In genomic region chr13:79815041-79815440, GRCh38 we compare ENCODE assay signal across 31 cellular contexts.
"Had no signal": no experiment of that assay in that cellular context is flagged by ENCODE, and none has a peak within 500 bp of the region (broad histone marks: within the 10 kb centered on the region; RNA-seq: fewer than 3 reads in every experiment).

No MANE protein-coding gene starts in this region.

- H3K36me3 Mint-ChIP-seq: naive thymus-derived CD4-positive, alpha-beta T cell; natural killer cell; stimulated activated memory B cell treated with anti-CD40 and anti-IgM and Interleukin-4, amounts not matched to agents 10 μg/mL and 1 μg/mL and 100 μg/mL, for 72 hours; type B pancreatic cell had no signal

- H3K9ac ChIP-seq: neural progenitor cell, parathyroid adenoma had no signal

- H3K4me2 ChIP-seq: neural progenitor cell, smooth muscle cell had no signal

- H3K27ac ChIP-seq: neural progenitor cell, ovary, parathyroid adenoma, psoas muscle, skin epidermis, spleen, suprapubic skin, testis, tibial artery, transverse colon, upper lobe of right lung, uterus had no signal

- H2AFZ ChIP-seq: neural progenitor cell, parathyroid adenoma had no signal

- DNase-seq: naive thymus-derived CD4-positive, alpha-beta T cell; natural killer cell; occipital lobe; ovary; posterior cingulate gyrus; psoas muscle; right cardiac atrium; spleen; stimulated activated CD4-positive, alpha-beta T cell treated with anti-CD3 and anti-CD28 coated beads, Interleukin-12 subunit alpha, Interleukin-12 subunit beta, amount 100 ng/mL, for 4 hours; stimulated activated CD4-positive, alpha-beta T cell treated with anti-CD3 and anti-CD28 coated beads, Interleukin-1b, Interleukin-23, amount 100 ng/mL, for 48 hours; stimulated activated CD4-positive, alpha-beta T cell treated with anti-CD3 and anti-CD28 coated beads, Interleukin-4, amount 100 ng/mL, for 1 hour; stimulated activated CD4-positive, alpha-beta T cell treated with anti-CD3 and anti-CD28 coated beads, Interleukin-4, amount 100 ng/mL, for 4 hours; stimulated activated CD8-positive, alpha-beta memory T cell treated with anti-CD3 and anti-CD28 coated beads, Interleukin-4, amount 100 ng/mL, for 48 hours; stimulated activated naive CD4-positive, alpha-beta T cell; stimulated activated naive CD8-positive, alpha-beta T cell treated with anti-CD3 and anti-CD28 coated beads, Interleukin-15, amount 100 ng/mL, for 72 hours; substantia nigra; testis; tibial artery; transverse colon; upper lobe of right lung; uterus had no signal

- H3K36me3 ChIP-seq: neural progenitor cell, ovary, spleen, suprapubic skin, tibial artery, transverse colon, upper lobe of right lung had no signal

- H3K4me3 ChIP-seq: neural progenitor cell, ovary, psoas muscle, skin epidermis, smooth muscle cell, spleen, suprapubic skin, testis, tibial artery, transverse colon, upper lobe of right lung, uterus had no signal

- H3K27me3 ChIP-seq: neural progenitor cell, ovary, spleen, suprapubic skin, testis, tibial artery, transverse colon, upper lobe of right lung, uterus had no signal

- H3K4me1 ChIP-seq: parathyroid adenoma, psoas muscle, suprapubic skin, tibial artery, transverse colon, uterus had no signal

- H3K27me3 Mint-ChIP-seq: naive thymus-derived CD4-positive, alpha-beta T cell; progenitor cell of endocrine pancreas; stimulated activated memory B cell treated with anti-CD40 and anti-IgM and Interleukin-4, amounts not matched to agents 10 μg/mL and 1 μg/mL and 100 μg/mL, for 72 hours; stimulated activated naive CD8-positive, alpha-beta T cell treated with anti-CD3 and anti-CD28 coated beads, Interleukin-15, amount 100 ng/mL, for 72 hours; type B pancreatic cell had no signal

- H3K27ac Mint-ChIP-seq: naive thymus-derived CD4-positive, alpha-beta T cell; natural killer cell; nephron; neural progenitor cell; progenitor cell of endocrine pancreas; stimulated activated memory B cell treated with anti-CD40 and anti-IgM and Interleukin-4, amounts not matched to agents 10 μg/mL and 1 μg/mL and 100 μg/mL, for 72 hours; stimulated activated naive CD8-positive, alpha-beta T cell treated with anti-CD3 and anti-CD28 coated beads, Interleukin-15, amount 100 ng/mL, for 72 hours; type B pancreatic cell had no signal

- ATAC-seq: naive thymus-derived CD4-positive, alpha-beta T cell; natural killer cell; psoas muscle; right cardiac atrium; sciatic nerve; stimulated activated memory B cell treated with anti-CD40 and anti-IgM and Interleukin-4, amounts not matched to agents 10 μg/mL and 1 μg/mL and 100 μg/mL, for 72 hours; stimulated activated naive CD8-positive, alpha-beta T cell treated with anti-CD3 and anti-CD28 coated beads, Interleukin-15, amount 100 ng/mL, for 72 hours; upper lobe of right lung had no signal

- H3K9me3 ChIP-seq: ovary, psoas muscle, spleen, suprapubic skin, testis, tibial artery, transverse colon, upper lobe of right lung, uterus had no signal

- H3K4me1 Mint-ChIP-seq: stimulated activated naive CD8-positive, alpha-beta T cell treated with anti-CD3 and anti-CD28 coated beads, Interleukin-15, amount 100 ng/mL, for 72 hours had no signal

- H3K4me3 Mint-ChIP-seq: naive thymus-derived CD4-positive, alpha-beta T cell; natural killer cell; nephron; neural progenitor cell; stimulated activated memory B cell treated with anti-CD40 and anti-IgM and Interleukin-4, amounts not matched to agents 10 μg/mL and 1 μg/mL and 100 μg/mL, for 72 hours; stimulated activated naive CD8-positive, alpha-beta T cell treated with anti-CD3 and anti-CD28 coated beads, Interleukin-15, amount 100 ng/mL, for 72 hours; type B pancreatic cell had no signal

- H3K79me2 ChIP-seq: parathyroid adenoma had no signal
